31 cellular contexts compared by ENCODE assay signal in the genomic region with DNA sequence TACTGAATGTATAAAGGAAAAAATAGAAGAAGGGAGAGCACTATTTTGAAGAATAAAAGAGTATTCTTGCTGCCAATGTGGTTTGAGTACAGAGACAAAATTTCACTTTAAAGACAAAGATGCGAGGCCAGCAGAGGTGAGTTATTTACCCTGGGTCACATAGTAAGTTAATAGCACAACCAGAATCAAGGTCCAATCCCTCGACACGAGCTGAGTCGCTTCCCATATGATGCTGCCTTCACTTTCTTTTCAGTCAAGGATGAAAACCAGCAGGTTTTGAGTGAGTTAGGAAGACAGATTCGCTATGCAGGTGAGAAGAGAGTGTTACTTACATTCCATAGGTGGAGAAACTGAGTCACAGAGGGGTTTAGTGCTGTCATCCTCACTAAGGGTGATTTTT.
"Had no signal": no experiment of that assay in that cellular context is flagged by ENCODE, and none has a peak within 500 bp of the region (broad histone marks: within the 10 kb centered on the region; RNA-seq: fewer than 3 reads in every experiment).

No MANE protein-coding gene starts in this region.

- H3K27ac ChIP-seq: neural progenitor cell, ovary, parathyroid adenoma, psoas muscle, right lobe of liver, sigmoid colon, spleen, suprapubic skin, testis, tibial artery, upper lobe of left lung, vagina had no signal

- H3K27me3 ChIP-seq: neural progenitor cell, ovary, right lobe of liver, suprapubic skin, testis, tibial artery, upper lobe of left lung, vagina had no signal

- H3K4me3 Mint-ChIP-seq: natural killer cell; nephron; neural progenitor cell; stimulated activated memory B cell treated with anti-CD40 and anti-IgM and Interleukin-4, amounts not matched to agents 10 μg/mL and 1 μg/mL and 100 μg/mL, for 72 hours; stimulated activated naive CD8-positive, alpha-beta T cell treated with anti-CD3 and anti-CD28 coated beads, Interleukin-15, amount 100 ng/mL, for 72 hours had no signal

- DNase-seq: natural killer cell; occipital lobe; ovary; posterior cingulate gyrus; psoas muscle; right cardiac atrium; right lobe of liver; sigmoid colon; spleen; stimulated activated CD4-positive, alpha-beta T cell treated with anti-CD3 and anti-CD28 coated beads, Interleukin-12 subunit alpha, Interleukin-12 subunit beta, amount 100 ng/mL, for 4 hours; stimulated activated CD4-positive, alpha-beta T cell treated with anti-CD3 and anti-CD28 coated beads, Interleukin-1b, Interleukin-23, amount 100 ng/mL, for 48 hours; stimulated activated CD4-positive, alpha-beta T cell treated with anti-CD3 and anti-CD28 coated beads, Interleukin-4, amount 100 ng/mL, for 1 hour; stimulated activated CD4-positive, alpha-beta T cell treated with anti-CD3 and anti-CD28 coated beads, Interleukin-4, amount 100 ng/mL, for 4 hours; stimulated activated CD8-positive, alpha-beta memory T cell treated with anti-CD3 and anti-CD28 coated beads, Interleukin-4, amount 100 ng/mL, for 48 hours; stimulated activated naive CD4-positive, alpha-beta T cell; stimulated activated naive CD8-positive, alpha-beta T cell treated with anti-CD3 and anti-CD28 coated beads, Interleukin-15, amount 100 ng/mL, for 72 hours; stimulated activated naive CD8-positive, alpha-beta T cell treated with anti-CD3 and anti-CD28 coated beads, Interleukin-15, Interleukin-2, amounts not matched to agents 100 U/mL and 50 U/mL, for 24 hours; substantia nigra; testis; tibial artery; trophoblast cell; upper lobe of left lung had no signal

- H3K27ac Mint-ChIP-seq: natural killer cell; neural progenitor cell; progenitor cell of endocrine pancreas; stimulated activated memory B cell treated with anti-CD40 and anti-IgM and Interleukin-4, amounts not matched to agents 10 μg/mL and 1 μg/mL and 100 μg/mL, for 72 hours; stimulated activated naive CD8-positive, alpha-beta T cell treated with anti-CD3 and anti-CD28 coated beads, Interleukin-15, amount 100 ng/mL, for 72 hours had no signal

- H3K4me3 ChIP-seq: neural progenitor cell, ovary, psoas muscle, right lobe of liver, sigmoid colon, smooth muscle cell, spleen, suprapubic skin, testis, tibial artery, upper lobe of left lung, vagina had no signal

- H3K9me3 ChIP-seq: ovary, psoas muscle, right lobe of liver, sigmoid colon, spleen, suprapubic skin, testis, tibial artery, upper lobe of left lung, vagina had no signal

- ATAC-seq: natural killer cell; psoas muscle; right cardiac atrium; right lobe of liver; stimulated activated memory B cell treated with anti-CD40 and anti-IgM and Interleukin-4, amounts not matched to agents 10 μg/mL and 1 μg/mL and 100 μg/mL, for 72 hours; stimulated activated naive CD8-positive, alpha-beta T cell treated with anti-CD3 and anti-CD28 coated beads, Interleukin-15, amount 100 ng/mL, for 72 hours; stimulated activated naive CD8-positive, alpha-beta T cell treated with anti-CD3 and anti-CD28 coated beads, Interleukin-15, Interleukin-2, amounts not matched to agents 100 U/mL and 50 U/mL, for 24 hours had no signal

- H3K36me3 ChIP-seq: neural progenitor cell, ovary, right lobe of liver, sigmoid colon, spleen, suprapubic skin, tibial artery, upper lobe of left lung, vagina had no signal

- H3K9ac ChIP-seq: neural progenitor cell, parathyroid adenoma had no signal

- H3K4me1 Mint-ChIP-seq: stimulated activated memory B cell treated with anti-CD40 and anti-IgM and Interleukin-4, amounts not matched to agents 10 μg/mL and 1 μg/mL and 100 μg/mL, for 72 hours; stimulated activated naive CD8-positive, alpha-beta T cell treated with anti-CD3 and anti-CD28 coated beads, Interleukin-15, amount 100 ng/mL, for 72 hours had no signal

- FAIRE-seq: urothelium cell line had no signal

- H3K36me3 Mint-ChIP-seq: natural killer cell; stimulated activated memory B cell treated with anti-CD40 and anti-IgM and Interleukin-4, amounts not matched to agents 10 μg/mL and 1 μg/mL and 100 μg/mL, for 72 hours had no signal

- H3K4me1 ChIP-seq: neural progenitor cell, parathyroid adenoma, psoas muscle, right lobe of liver, sigmoid colon, testis, tibial artery, upper lobe of left lung, vagina had no signal

- H3K9me3 Mint-ChIP-seq: nephron had no signal
